ENCODE assay signal across 27 cellular contexts in the genomic region with DNA sequence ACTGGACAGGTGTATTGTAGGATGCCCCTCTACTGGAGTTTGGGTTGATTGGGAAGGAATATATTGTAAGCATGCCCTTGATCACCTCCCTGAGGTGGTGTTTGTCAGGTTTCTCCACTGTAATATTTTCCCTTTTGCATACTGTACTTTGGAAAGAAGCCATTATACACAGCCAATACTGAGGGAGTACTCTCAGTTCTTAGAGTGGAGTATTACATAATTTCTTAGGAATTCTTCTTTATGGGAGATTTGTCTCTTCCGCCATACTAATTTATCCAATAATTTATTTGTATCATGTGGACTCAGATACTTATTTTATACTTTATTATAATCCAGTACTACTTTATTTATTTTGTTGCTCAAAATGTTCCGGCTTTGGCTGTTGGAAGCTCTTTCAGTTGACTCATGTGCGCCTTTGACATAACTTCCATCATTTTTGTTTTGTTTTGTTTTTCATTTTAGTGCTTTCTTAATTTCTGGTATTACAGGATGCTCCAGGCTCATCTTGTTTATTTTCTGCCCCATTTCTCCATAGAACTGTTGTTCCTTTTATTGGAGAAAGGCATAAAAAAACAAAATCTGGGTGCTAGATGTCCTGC. TPM values are rescaled to one million over a fixed set of nuclear protein-coding genes. Genes with fewer than 3 reads are reported as not detected.
A peak's percentile ranks its signal among the peaks of the same experiment; 100 is the strongest.
DNase-seq lines count a peak whose midpoint lies in the region; ATAC-seq, FAIRE-seq and TF ChIP-seq lines count a peak whose summit lies in the region.
"Had no signal": no experiment of that assay in that cellular context is flagged by ENCODE, and none has a peak within 500 bp of the region (broad histone marks: within the 10 kb centered on the region; RNA-seq: fewer than 3 reads in every experiment).

No MANE protein-coding gene starts in this region.

- H3K27me3 ChIP-seq in Panc1 (ENCODE audit: control insufficient read depth, insufficient read depth, low read length) (no peaks in the 10 kb centered on the region), endothelial cell of umbilical vein (ENCODE audit: control insufficient read depth in 2 of 2, insufficient read depth in 2 of 2, low read length in 2 of 2) (no peaks in the 10 kb centered on the region), right lobe of liver (no peaks in the 10 kb centered on the region)
- H3K27me3 ChIP-seq: breast epithelium, sigmoid colon had no signal

- peak overlapping the region; percentile 30 for H3K4me3 Mint-ChIP-seq in Calu3 (ENCODE audit: low read depth, unreplicated experiment)
- peak overlapping the region; percentile 34 for H3K4me3 Mint-ChIP-seq in osteocyte (ENCODE audit: unreplicated experiment)
- H3K4me3 Mint-ChIP-seq: activated naive CD8-positive, alpha-beta T cell treated with anti-CD3 and anti-CD28 coated beads for 36 hours; stimulated activated effector memory CD8-positive, alpha-beta T cell treated with anti-CD3 and anti-CD28 coated beads, Interleukin-12 subunit alpha, Interleukin-12 subunit beta, amount 100 ng/mL, for 72 hours had no signal

- peaks cover 35% of the 10 kb centered on the region for H4K20me1 ChIP-seq in endothelial cell of umbilical vein (replicated peaks; ENCODE audit: control insufficient read depth, extremely low read depth, insufficient read depth, low read length)

- WGBS in right lobe of liver (ENCODE audit: insufficient coverage, low coverage, low lambda C conversion rate, missing lambda C conversion rate): 85% methylated on average over 3 of the region's 3 CpGs

- H3K4me2 ChIP-seq in endothelial cell of umbilical vein (ENCODE audit: insufficient read depth, low read length): peak overlapping the region; percentile 39

- in situ Hi-C loops in Panc1 (cut with HindIII; ENCODE audit: low pct_unique_long_range_greater_than_20kb, low sequenced_read_pairs): no loop called here

- DNase-seq in Calu3 (no peak), Panc1 (ENCODE audit: low read depth, low spot score) (no peak), endothelial cell of umbilical vein (ENCODE audit: low read depth, low spot score) (peak; percentile 55), osteocyte (ENCODE audit: extremely low spot score, unreplicated experiment) (no peak), right lobe of liver (no peak)
- DNase-seq in activated T-cell treated with anti-CD3 and anti-CD28 coated beads, Interleukin-2, amount 50 U/mL, for 48 hours: no peak
- DNase-seq: activated CD4-positive, alpha-beta T cell treated with anti-CD3 and anti-CD28 coated beads for 1 hour; activated naive CD8-positive, alpha-beta T cell treated with anti-CD3 and anti-CD28 coated beads for 36 hours; CD4-positive, CD25-positive, alpha-beta regulatory T cell; cortex of kidney; DMS53; foreskin fibroblast; immature natural killer cell; MV-4-11; naive B cell; NCI-H187; NCI-H446 treated with DMSO at 0.1 percent for 48 hours; sigmoid colon had no signal

- no peaks in the 10 kb centered on the region for H3K9me1 ChIP-seq in endothelial cell of umbilical vein (replicated peaks; ENCODE audit: control insufficient read depth, extremely low read depth, insufficient read depth, low read length)

- intact Hi-C loops in Calu3 (cut with micrococcal nuclease; ENCODE audit: unreplicated experiment): no loop called here
- intact Hi-C loops in Panc1 (cut with micrococcal nuclease; ENCODE audit: unreplicated experiment): no loop called here
- intact Hi-C loops in endothelial cell of umbilical vein (cut with micrococcal nuclease): loop anchor here (2.0 kb wide), 1 partner anchor 15 kb away; no protein-coding TSS in a partner anchor
- intact Hi-C loops in right lobe of liver (cut with DNase I): no loop called here

- H3K4me1 ChIP-seq in Panc1 (ENCODE audit: control insufficient read depth, insufficient read depth, low read length) (peaks cover 31% of the 10 kb centered on the region), endothelial cell of umbilical vein (ENCODE audit: control insufficient read depth, extremely low read depth, insufficient read depth, low read length) (peaks cover 19% of the 10 kb centered on the region), right lobe of liver (peaks cover 0 to 34% (median 6%) of the 10 kb centered on the region in 4 donors)
- H3K4me1 ChIP-seq: parathyroid adenoma had no signal

- no peak for FAIRE-seq in endothelial cell of umbilical vein (lab: Jason Lieb, UNC)
- FAIRE-seq: GM12878 had no signal

- BruUV-seq in Calu3 (replicated peaks; lab: Mats Ljungman, UMichigan) (no TSS peak), Panc1 (replicated peaks; lab: Mats Ljungman, UMichigan) (no TSS peak), endothelial cell of umbilical vein (replicated peaks; lab: Mats Ljungman, UMichigan) (no TSS peak)

- peaks cover 83% of the 10 kb centered on the region for H3K79me2 ChIP-seq in endothelial cell of umbilical vein (ENCODE audit: control insufficient read depth, insufficient read depth, low read length)

- peaks cover 6% of the 10 kb centered on the region for H3K36me3 Mint-ChIP-seq in Calu3 (ENCODE audit: insufficient read depth, unreplicated experiment)
- H3K36me3 Mint-ChIP-seq in osteocyte (ENCODE audit: unreplicated experiment): peaks cover 8% of the 10 kb centered on the region
- H3K36me3 Mint-ChIP-seq: immature natural killer cell; stimulated activated effector memory CD8-positive, alpha-beta T cell treated with anti-CD3 and anti-CD28 coated beads, Interleukin-12 subunit alpha, Interleukin-12 subunit beta, amount 100 ng/mL, for 72 hours had no signal

- H3K4me1 Mint-ChIP-seq in Calu3 (ENCODE audit: low read depth, unreplicated experiment) (peaks cover 89% of the 10 kb centered on the region), osteocyte (ENCODE audit: unreplicated experiment) (peaks cover 78% of the 10 kb centered on the region)

- dilution Hi-C loops in endothelial cell of umbilical vein (cut with MboI; ENCODE audit: extremely low pct_ligation_motif_present, low sequenced_read_pairs): no loop called here

- TF ChIP-seq POLR2A in endothelial cell of umbilical vein (IDR thresholded peaks at IDR 0.05; ENCODE audit: low read depth, low read length): no peak
- TF ChIP-seq POLR2A in right lobe of liver (IDR thresholded peaks at IDR 0.05): no peak

- TF ChIP-seq CTCF in Calu3 (IDR thresholded peaks at IDR 0.05; ENCODE audit: unreplicated experiment) (no peak), Panc1 (IDR thresholded peaks at IDR 0.05) (no peak), endothelial cell of umbilical vein (IDR thresholded peaks at IDR 0.05; ENCODE audit: extremely low read depth in 1 of 2, insufficient read depth in 1 of 2, low read depth in 1 of 2, low read length in 2 of 2) (no peak), osteocyte (IDR thresholded peaks at IDR 0.05) (no peak), right lobe of liver (IDR thresholded peaks at IDR 0.05) (no peak)

- H3K27ac ChIP-seq in Panc1 (ENCODE audit: low read length) (no peak overlapping the region), endothelial cell of umbilical vein (ENCODE audit: insufficient read depth, low read depth, low read length) (peak overlapping the region; percentile 17), right lobe of liver (no peak overlapping the region)
- H3K27ac ChIP-seq: breast epithelium, parathyroid adenoma, RWPE1, sigmoid colon, thoracic aorta had no signal

- no peak overlapping the region for H3K9ac ChIP-seq in endothelial cell of umbilical vein (replicated peaks; ENCODE audit: extremely low read depth, insufficient read depth, low read length)
- H3K9ac ChIP-seq: parathyroid adenoma had no signal

- ATAC-seq in Panc1: peak; percentile 53
- ATAC-seq in GM21423 (IDR thresholded peaks at IDR 0.05; ENCODE audit: unreplicated experiment): no peak
- ATAC-seq in HG03460 (IDR thresholded peaks at IDR 0.05; ENCODE audit: unreplicated experiment): no peak
- ATAC-seq in right lobe of liver: no peak
- ATAC-seq: GM12878; stimulated activated effector memory CD8-positive, alpha-beta T cell treated with anti-CD3 and anti-CD28 coated beads, Interleukin-12 subunit alpha, Interleukin-12 subunit beta, amount 100 ng/mL, for 72 hours had no signal

- no peaks in the 10 kb centered on the region for H3K9me3 ChIP-seq in Panc1 (ENCODE audit: control insufficient read depth, insufficient read depth, low read depth, low read length)
- H3K9me3 ChIP-seq in endothelial cell of umbilical vein (replicated peaks; ENCODE audit: control insufficient read depth, insufficient read depth, low read length): no peaks in the 10 kb centered on the region
- no peaks in the 10 kb centered on the region for H3K9me3 ChIP-seq in right lobe of liver
- H3K9me3 ChIP-seq: breast epithelium, sigmoid colon, thoracic aorta had no signal

- no peaks in the 10 kb centered on the region for H3K36me3 ChIP-seq in Panc1 (ENCODE audit: control insufficient read depth, insufficient read depth, low read length)
- no peaks in the 10 kb centered on the region for H3K36me3 ChIP-seq in endothelial cell of umbilical vein (ENCODE audit: control insufficient read depth in 2 of 2, extremely low read depth in 1 of 2, insufficient read depth in 2 of 2, low read length in 2 of 2)
- H3K36me3 ChIP-seq in right lobe of liver: no peaks in the 10 kb centered on the region
- H3K36me3 ChIP-seq: breast epithelium, sigmoid colon, thoracic aorta had no signal

- H3K27ac Mint-ChIP-seq in Calu3 (ENCODE audit: unreplicated experiment) (no peak overlapping the region), osteocyte (ENCODE audit: unreplicated experiment) (peak overlapping the region; percentile 51)
- H3K27ac Mint-ChIP-seq: activated naive CD8-positive, alpha-beta T cell treated with anti-CD3 and anti-CD28 coated beads for 36 hours; CD4-positive, CD25-positive, alpha-beta regulatory T cell; immature natural killer cell; stimulated activated effector memory CD8-positive, alpha-beta T cell treated with anti-CD3 and anti-CD28 coated beads, Interleukin-12 subunit alpha, Interleukin-12 subunit beta, amount 100 ng/mL, for 72 hours had no signal

- H3K9me3 Mint-ChIP-seq in Calu3 (ENCODE audit: low read depth, unreplicated experiment): no peaks in the 10 kb centered on the region
- peaks cover 21% of the 10 kb centered on the region for H3K9me3 Mint-ChIP-seq in osteocyte (ENCODE audit: unreplicated experiment)
- H3K9me3 Mint-ChIP-seq: activated naive CD8-positive, alpha-beta T cell treated with anti-CD3 and anti-CD28 coated beads for 36 hours; CD4-positive, CD25-positive, alpha-beta regulatory T cell; immature natural killer cell; naive B cell; stimulated activated effector memory CD8-positive, alpha-beta T cell treated with anti-CD3 and anti-CD28 coated beads, Interleukin-12 subunit alpha, Interleukin-12 subunit beta, amount 100 ng/mL, for 72 hours had no signal

- CTCF ChIA-PET in Calu3 (lab: Charles Lee): interaction anchor here (1.2 kb wide), 1 partner anchor 10 kb away, joined by 4 read pairs; no protein-coding TSS in a partner anchor
- CTCF ChIA-PET in Panc1 (lab: Charles Lee): no interaction called here
- CTCF ChIA-PET in endothelial cell of umbilical vein (lab: Charles Lee): interaction anchor here (0.6 to 1.2 kb wide), 2 partner anchors 9 to 17 kb away, joined by 3 read pairs; no protein-coding TSS in a partner anchor

- H3K27me3 Mint-ChIP-seq in Calu3 (ENCODE audit: unreplicated experiment) (no peaks in the 10 kb centered on the region), osteocyte (ENCODE audit: unreplicated experiment) (no peaks in the 10 kb centered on the region)
- H3K27me3 Mint-ChIP-seq: activated naive CD8-positive, alpha-beta T cell treated with anti-CD3 and anti-CD28 coated beads for 36 hours; CD4-positive, CD25-positive, alpha-beta regulatory T cell; naive B cell had no signal

- H2AFZ ChIP-seq in endothelial cell of umbilical vein (ENCODE audit: low read depth, low read length): no peak overlapping the region
- H2AFZ ChIP-seq: parathyroid adenoma had no signal

- H3K4me3 ChIP-seq in Panc1 (ENCODE audit: low read depth in 2 of 2, low read length in 2 of 2) (no peak overlapping the region), endothelial cell of umbilical vein (replicated peaks in 1 of 3; ENCODE audit: insufficient read depth in 1 of 3, low read depth in 1 of 3, low read length in 3 of 3) (no peak overlapping the region), right lobe of liver (no peak overlapping the region)
- H3K4me3 ChIP-seq: breast epithelium, GM12878, lung, sigmoid colon, thoracic aorta had no signal

- POLR2A ChIA-PET in Panc1 (lab: Charles Lee): interaction anchor here (0.6 kb wide), 1 partner anchor 56 kb away, joined by 5 read pairs; no protein-coding TSS in a partner anchor
- POLR2A ChIA-PET in endothelial cell of umbilical vein (lab: Charles Lee): no interaction called here

RNA-seq across cellular contexts. Expression of a gene that starts 29.7 kb away (rescaled TPM):
- 36.8 and 47.1 TPM in 2 replicates for total RNA-seq in Calu3 (2022)
- total RNA-seq in Panc1 (2021; ENCODE audit: unreplicated experiment): 46.4 TPM
- polyA plus RNA-seq in Panc1 (2012; ENCODE audit: insufficient read length): 17.1 TPM
- total RNA-seq in endothelial cell of umbilical vein: 31.7 and 32.1 TPM in 2 replicates
- 12.2 and 13.1 TPM in 2 replicates for polyA plus RNA-seq in endothelial cell of umbilical vein
- 13.7 and 14.9 TPM in 2 replicates for polyA plus RNA-seq in endothelial cell of umbilical vein (2011; cell fraction: cytosol; rRNA removed)
- 36.3 and 39.0 TPM in 2 replicates for polyA plus RNA-seq in endothelial cell of umbilical vein (2011; cell fraction: nucleus; rRNA removed)
- polyA plus RNA-seq in endothelial cell of umbilical vein (2012): 15.5 and 25.1 TPM in 2 replicates
- polyA minus RNA-seq in endothelial cell of umbilical vein: 95.5 and 123 TPM in 2 replicates
- polyA minus RNA-seq in endothelial cell of umbilical vein (2011; cell fraction: cytosol; rRNA and poly(A)+ RNA removed): 48.7 TPM
- 127 and 232 TPM in 2 replicates for polyA minus RNA-seq in endothelial cell of umbilical vein (2011; cell fraction: nucleus; rRNA and poly(A)+ RNA removed)
- total RNA-seq in osteocyte: 41.4 and 44.1 TPM in 2 replicates
- 10 to 100 TPM; 24.0 to 39.6 (median 35.1) TPM for total RNA-seq in right lobe of liver
